9 cellular contexts compared by ENCODE assay signal in the genomic region with DNA sequence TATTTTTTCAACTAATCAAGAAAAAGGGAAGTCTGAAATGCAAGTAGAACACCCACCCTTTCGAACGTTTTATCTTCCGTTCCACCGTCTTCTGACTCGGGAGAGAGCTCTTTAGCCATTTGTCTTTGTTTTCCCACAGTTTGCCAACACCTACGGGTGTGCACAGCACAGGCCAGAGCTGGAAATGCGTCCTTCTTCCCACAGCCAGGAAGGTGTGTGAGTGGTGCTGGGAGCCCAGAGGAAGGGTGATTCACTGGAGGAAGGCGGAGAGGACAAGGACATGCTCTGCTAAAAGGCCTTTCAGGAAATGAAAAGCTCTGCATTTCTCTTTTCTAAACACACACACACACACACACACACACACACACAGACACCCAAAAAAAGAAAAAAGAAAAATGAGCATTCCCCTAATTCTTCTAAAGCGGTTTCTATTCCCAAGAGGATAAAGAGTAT. TPM values are rescaled to one million over a fixed set of nuclear protein-coding genes. Genes with fewer than 3 reads are reported as not detected.
A peak's percentile ranks its signal among the peaks of the same experiment; 100 is the strongest.
DNase-seq lines count a peak whose midpoint lies in the region; ATAC-seq and TF ChIP-seq lines count a peak whose summit lies in the region.
"Had no signal": no experiment of that assay in that cellular context is flagged by ENCODE, and none has a peak within 500 bp of the region (broad histone marks: within the 10 kb centered on the region; RNA-seq: fewer than 3 reads in every experiment).

No MANE protein-coding gene starts in this region.

- 0 out of 4 replicates have a peak overlapping the region, but pooled peaks of 1 of the 2 experiments have one; percentile 5 for H4K8ac ChIP-seq in IMR-90 (ENCODE audit: low read depth in 2 of 2, low read length in 2 of 2)

- no TSS peak for BruUV-seq in IMR-90 (replicated peaks; lab: Mats Ljungman, UMichigan)

- H2BK15ac ChIP-seq in IMR-90 (ENCODE audit: low read depth, low read length) = no peak overlapping the region

- CTCF ChIA-PET in IMR-90 (lab: Yijun Ruan, JAX) = interaction anchor here (0.5 kb wide), 1 partner anchor 817 kb away, joined by 3 read pairs; no protein-coding TSS in a partner anchor

- H3K4me2 ChIP-seq in IMR-90 (ENCODE audit: low read depth, low read length) = no peak overlapping the region

- H2BK120ac ChIP-seq in IMR-90 (ENCODE audit: low read depth, low read length) = no peak overlapping the region

- TF ChIP-seq CTCF in IMR-90 (conservative IDR thresholded peaks at IDR 0.05; ENCODE audit: low read depth, low read length) = no peak
- TF ChIP-seq CTCF in thoracic aorta (IDR thresholded peaks at IDR 0.05) = no peak

- POLR2A ChIA-PET in IMR-90 (lab: Charles Lee; ENCODE audit: unreplicated experiment) = no interaction called here

- H2AK9ac ChIP-seq in IMR-90 (replicated peaks; ENCODE audit: low read depth, low read length, poor library complexity) = no peak overlapping the region

- no peak for TF ChIP-seq RAD21 in IMR-90 (IDR thresholded peaks at IDR 0.05; ENCODE audit: low read length)

- ATAC-seq in IMR-90 (ENCODE audit: low read depth) (peak; percentile 44; the same call in 1 of the 2 replicates), thoracic aorta (ENCODE audit: insufficient number of reproducible peaks, low FRiP score, low read depth) (peak; percentile 48), GM18909 (IDR thresholded peaks at IDR 0.05; ENCODE audit: poor library complexity, unreplicated experiment) (no peak)

- H3K4me1 ChIP-seq in IMR-90 (ENCODE audit: control insufficient read depth, insufficient read depth, low read length) (0 out of 2 replicates have a peak, but pooled peaks cover 2% of the 10 kb centered on the region), thoracic aorta (ENCODE audit: control insufficient read depth in 1 of 2, low read depth in 2 of 2) (peaks cover 13 to 31% of the 10 kb centered on the region in 2 donors)

- in situ Hi-C loops in IMR-90 (cut with MboI; ENCODE audit: low sequenced_read_pairs) (no loop called here), ACHN (cut with HindIII; ENCODE audit: low pct_ligation_motif_present, low pct_unique_long_range_greater_than_20kb, low sequenced_read_pairs) (no loop called here)

- no peak overlapping the region for H4K5ac ChIP-seq in IMR-90 (ENCODE audit: low read depth, low read length)

- intact Hi-C loops in IMR-90 (cut with micrococcal nuclease) = no loop called here

- H4K20me1 ChIP-seq in IMR-90 (ENCODE audit: insufficient read depth, low read length) = no peaks in the 10 kb centered on the region

- H3K27me3 ChIP-seq in IMR-90 (ENCODE audit: control insufficient read depth, insufficient read depth, low read length) (no peaks in the 10 kb centered on the region), layer of hippocampus (ENCODE audit: control insufficient read depth, insufficient read depth, low read length) (no peaks in the 10 kb centered on the region), thoracic aorta (replicated peaks; ENCODE audit: insufficient read depth) (no peaks in the 10 kb centered on the region)

- H3K4me3 ChIP-seq in IMR-90 (ENCODE audit: insufficient read depth, low read depth, low read length) = no peak overlapping the region
- H3K4me3 ChIP-seq in thoracic aorta = peak overlapping the region; percentile 48

- DNase-seq in IMR-90 (peak; percentile 34), caudate nucleus (lab: John Stamatoyannopoulos, UW) (peak in 6 of 61 donors; percentile 14 to 74 (median 25)), thoracic aorta (ENCODE audit: low spot score) (no peak), NCI-H1048 (lab: John Stamatoyannopoulos, UW) (no peak), ACHN (no peak)
- DNase-seq in stimulated activated naive CD4-positive, alpha-beta T cell treated with Interleukin-2 at 50 U/mL for 16 hours (lab: John Stamatoyannopoulos, UW) = no peak

- no peak overlapping the region for H3K4ac ChIP-seq in IMR-90 (ENCODE audit: low read depth, low read length)

- no peak overlapping the region for H3K23ac ChIP-seq in IMR-90 (ENCODE audit: low read depth, low read length)

- no peak overlapping the region for H3K18ac ChIP-seq in IMR-90 (ENCODE audit: low read depth, low read length)

- dilution Hi-C loops in IMR-90 (cut with HindIII; ENCODE audit: low sequenced_read_pairs, unreplicated experiment) = no loop called here

- H3K9me3 ChIP-seq in IMR-90 (ENCODE audit: control insufficient read depth, insufficient read depth, low read length) (no peaks in the 10 kb centered on the region), thoracic aorta (no peaks in the 10 kb centered on the region)

- H3K36me3 ChIP-seq in IMR-90 (ENCODE audit: control insufficient read depth, insufficient read depth, low read length) = no peaks in the 10 kb centered on the region
- no peaks in the 10 kb centered on the region for H3K36me3 ChIP-seq in thoracic aorta

- no peak for TF ChIP-seq POLR2A in IMR-90 (IDR thresholded peaks at IDR 0.05; ENCODE audit: low read depth, low read length)

- H3K79me1 ChIP-seq in IMR-90 (ENCODE audit: low read depth in 1 of 2, low read length in 2 of 2) = no peaks in the 10 kb centered on the region; a peak in 1 of 4 replicates

- no peak overlapping the region for H3K9ac ChIP-seq in IMR-90 (ENCODE audit: low read depth, low read length)

- no peak overlapping the region for H2BK5ac ChIP-seq in IMR-90 (ENCODE audit: low read depth, low read length, poor library complexity, severe bottlenecking)

- H2AFZ ChIP-seq in IMR-90 (replicated peaks; ENCODE audit: low read length, poor library complexity) = peak overlapping the region; percentile 56

- no peak overlapping the region for H4K91ac ChIP-seq in IMR-90 (ENCODE audit: insufficient read depth, low read depth, low read length)

- no peak overlapping the region for H3K56ac ChIP-seq in IMR-90 (ENCODE audit: extremely low read depth, insufficient read depth, low read length)

- no CpG with 5 or more reads among the region's 9 CpGs for WGBS in IMR-90 (ENCODE audit: extremely low coverage in 2 of 2, insufficient read length in 1 of 2), 2 experiments

- H3K27ac ChIP-seq in IMR-90 (ENCODE audit: insufficient read depth, low read length) (no peak overlapping the region), caudate nucleus (ENCODE audit: low read depth, low read length) (peak overlapping the region; percentile 84), layer of hippocampus (ENCODE audit: low read depth, low read length) (peak overlapping the region; percentile 60), thoracic aorta (peak overlapping the region; percentile 45 to 70)

- H2AK5ac ChIP-seq in IMR-90 (ENCODE audit: low read depth, low read length) = no peak overlapping the region

- no peak overlapping the region for H2BK20ac ChIP-seq in IMR-90 (ENCODE audit: low read depth, low read length)

- H3K9me1 ChIP-seq in IMR-90 (ENCODE audit: insufficient read depth, low read length) = no peaks in the 10 kb centered on the region

- H3K14ac ChIP-seq in IMR-90 (replicated peaks; ENCODE audit: low read depth, low read length) = no peak overlapping the region

TF ChIP-seq in IMR-90, 13 proteins besides CTCF, POLR2A, EP300 and RAD21:
- TF ChIP-seq MXI1 (IDR thresholded peaks at IDR 0.05; ENCODE audit: borderline replicate concordance, low read depth, low read length) (no peak), CEBPB (IDR thresholded peaks at IDR 0.05; ENCODE audit: low read depth, low read length) (no peak), CHD1 (IDR thresholded peaks at IDR 0.05; ENCODE audit: low read depth, low read length) (no peak)
- TF ChIP-seq, protein P1, sequence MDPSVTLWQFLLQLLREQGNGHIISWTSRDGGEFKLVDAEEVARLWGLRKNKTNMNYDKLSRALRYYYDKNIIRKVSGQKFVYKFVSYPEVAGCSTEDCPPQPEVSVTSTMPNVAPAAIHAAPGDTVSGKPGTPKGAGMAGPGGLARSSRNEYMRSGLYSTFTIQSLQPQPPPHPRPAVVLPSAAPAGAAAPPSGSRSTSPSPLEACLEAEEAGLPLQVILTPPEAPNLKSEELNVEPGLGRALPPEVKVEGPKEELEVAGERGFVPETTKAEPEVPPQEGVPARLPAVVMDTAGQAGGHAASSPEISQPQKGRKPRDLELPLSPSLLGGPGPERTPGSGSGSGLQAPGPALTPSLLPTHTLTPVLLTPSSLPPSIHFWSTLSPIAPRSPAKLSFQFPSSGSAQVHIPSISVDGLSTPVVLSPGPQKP (IDR thresholded peaks at IDR 0.05; ENCODE audit: borderline replicate concordance, low read depth, low read length) = no peak

RNA-seq across cellular contexts. Expression of a gene that starts 18.5 kb away (rescaled TPM):
- 17.6 and 20.6 TPM in 2 replicates for total RNA-seq in IMR-90 (2012; rRNA removed)
- polyA plus RNA-seq in IMR-90 (2012; rRNA removed) = 6.5 and 7.0 TPM in 2 replicates
- polyA plus RNA-seq in IMR-90 (2012; cell fraction: cytosol; rRNA removed) = 3.4 and 3.7 TPM in 2 replicates
- 1.2 and 2.1 TPM in 2 replicates for polyA plus RNA-seq in IMR-90 (2012; cell fraction: nucleus; rRNA removed; ENCODE audit: low replicate concordance)
- 100 to 1,000 TPM in 1 of 2 donors, 10 to 100 TPM in 1; 86.9 to 155 TPM for total RNA-seq in thoracic aorta

RNA-seq across cellular contexts. Expression of a gene that starts 41.5 kb away (rescaled TPM):
- total RNA-seq in IMR-90 (2012; rRNA removed) = 3.4 and 4.4 TPM in 2 replicates
- polyA plus RNA-seq in IMR-90 (2012; rRNA removed) = 11.3 and 14.3 TPM in 2 replicates
- polyA plus RNA-seq in IMR-90 (2012; cell fraction: cytosol; rRNA removed) = 5.6 and 7.5 TPM in 2 replicates
- 3.0 and 6.5 TPM in 2 replicates for polyA plus RNA-seq in IMR-90 (2012; cell fraction: nucleus; rRNA removed; ENCODE audit: low replicate concordance)
- 10 to 100 TPM; 25.6 to 39.9 TPM for total RNA-seq in thoracic aorta

RNA-seq across cellular contexts. Expression of a gene that starts 59.0 kb away (rescaled TPM):
- total RNA-seq in IMR-90 (2012; rRNA removed) = not detected in 2 replicates
- polyA plus RNA-seq in IMR-90 (2012; rRNA removed) = not detected in 2 replicates
- polyA plus RNA-seq in IMR-90 (2012; cell fraction: cytosol; rRNA removed) = not detected in 2 replicates
- not detected in 2 replicates for polyA plus RNA-seq in IMR-90 (2012; cell fraction: nucleus; rRNA removed; ENCODE audit: low replicate concordance)
- not detected for total RNA-seq in thoracic aorta
- total RNA-seq: activated T-helper 1 cell treated with anti-CD3 and anti-CD28 coated beads, Interleukin-12 subunit alpha, Interleukin-12 subunit beta, Interleukin-2, Interleukin-4 antibody, amounts not matched to agents 30 ng/mL and 10 ng/mL and 1 ng/mL, durations not matched to agents 14 hours and 24 hours and 36 hours had no signal
